In genomic region chr10:133309720-133310398, GRCh38 we compare ENCODE assay signal across 8 cellular contexts. TPM values are rescaled to one million over a fixed set of nuclear protein-coding genes. Genes with fewer than 3 reads are reported as not detected.
DNase-seq lines count a peak whose midpoint lies in the region; TF ChIP-seq lines count a peak whose summit lies in the region.

No MANE protein-coding gene starts in this region.

- TF ChIP-seq CTCF in neural progenitor cell (IDR thresholded peaks at IDR 0.05) = no peak

- H3K27ac ChIP-seq in caudate nucleus (ENCODE audit: low read depth, low read length) (peak overlapping the region; percentile 95), neural progenitor cell (no peak overlapping the region), GM23248 (no peak overlapping the region)

- H3K4me2 ChIP-seq in neural progenitor cell = peak overlapping the region; percentile 93
- H3K4me2 ChIP-seq in GM23248 (ENCODE audit: unreplicated experiment) = no peak overlapping the region

- DNase-seq in DMS153 treated with DMSO at 0.1 percent for 48 hours (lab: John Stamatoyannopoulos, UW; ENCODE audit: unreplicated experiment) = peak; percentile 38
- peak; percentile 23 for DNase-seq in NCI-H2081 treated with DMSO at 0.1 percent for 48 hours (lab: John Stamatoyannopoulos, UW)
- no peak for DNase-seq in caudate nucleus (lab: John Stamatoyannopoulos, UW)
- DNase-seq in neural progenitor cell (ENCODE audit: low spot score) = no peak
- no peak for DNase-seq in central memory CD4-positive, alpha-beta T cell
- no peak for DNase-seq in OCI-M2 (lab: John Stamatoyannopoulos, UW; ENCODE audit: unreplicated experiment)
- DNase-seq in NCI-H1436 (lab: John Stamatoyannopoulos, UW) = no peak
- DNase-seq in GM23248 = no peak

- H3K4me1 ChIP-seq in neural progenitor cell (peaks cover 6% of the 10 kb centered on the region), GM23248 (ENCODE audit: insufficient read depth) (peaks cover 11% of the 10 kb centered on the region)

- no peaks in the 10 kb centered on the region for H3K9me2 ChIP-seq in GM23248 (ENCODE audit: insufficient read depth)

- no peaks in the 10 kb centered on the region for H3K9me3 ChIP-seq in neural progenitor cell (ENCODE audit: low read depth)
- H3K9me3 ChIP-seq in GM23248 (ENCODE audit: low read depth) = no peaks in the 10 kb centered on the region

- H3K9ac ChIP-seq in neural progenitor cell (no peak overlapping the region), GM23248 (no peak overlapping the region)

- H3K27ac Mint-ChIP-seq in neural progenitor cell = no peak overlapping the region

- H4K20me1 ChIP-seq in neural progenitor cell (ENCODE audit: low read depth) (peaks cover 31% of the 10 kb centered on the region), GM23248 (ENCODE audit: insufficient read depth) (no peaks in the 10 kb centered on the region; the same call in 1 of the 2 replicates)

- H3K27me3 ChIP-seq in neural progenitor cell (no peaks in the 10 kb centered on the region), GM23248 (replicated peaks; ENCODE audit: insufficient read depth) (no peaks in the 10 kb centered on the region)

- in situ Hi-C loops in GM23248 (cut with MboI) = no loop called here

- H3K36me3 Mint-ChIP-seq in neural progenitor cell = peaks cover 17% of the 10 kb centered on the region

- H3K36me3 ChIP-seq in neural progenitor cell (no peaks in the 10 kb centered on the region), GM23248 (ENCODE audit: low read depth) (no peaks in the 10 kb centered on the region)

- peak overlapping the region; percentile 83 for H3K4me3 Mint-ChIP-seq in neural progenitor cell

- H3K27me3 Mint-ChIP-seq in neural progenitor cell (ENCODE audit: insufficient read depth, low read depth) = peaks cover 9% of the 10 kb centered on the region

- peaks cover 18% of the 10 kb centered on the region for H3K4me1 Mint-ChIP-seq in neural progenitor cell

- H2AFZ ChIP-seq in neural progenitor cell (replicated peaks) = no peak overlapping the region
- no peak overlapping the region for H2AFZ ChIP-seq in GM23248

- H3K79me2 ChIP-seq in neural progenitor cell (ENCODE audit: low read depth) = peaks cover 35% of the 10 kb centered on the region
- H3K79me2 ChIP-seq in GM23248 (ENCODE audit: insufficient read depth) = peaks cover 36% of the 10 kb centered on the region

- H3K4me3 ChIP-seq in neural progenitor cell (no peak overlapping the region), GM23248 (no peak overlapping the region)

- no peaks in the 10 kb centered on the region for H3K9me3 Mint-ChIP-seq in neural progenitor cell

- 86 to 88% methylated on average over 31 to 33 of the region's 33 CpGs for WGBS in GM23248 (ENCODE audit: low coverage in 1 of 2, low lambda C conversion rate in 2 of 2, missing lambda C conversion rate in 2 of 2), 2 experiments

- H3F3A ChIP-seq in neural progenitor cell (ENCODE audit: low read depth) (peaks cover 4% of the 10 kb centered on the region), GM23248 (ENCODE audit: insufficient read depth) (0 out of 2 replicates have a peak, but pooled peaks cover 5% of the 10 kb centered on the region)

RNA-seq across cellular contexts. Expression of gene ZNF511, which starts 1.1 kb away (rescaled TPM):
- 34.4 and 44.4 TPM in 2 replicates for total RNA-seq in neural progenitor cell (ENCODE audit: low replicate concordance)
- 12.4 and 12.6 TPM in 2 replicates for total RNA-seq in GM23248 (2014; rRNA removed; shearing (Covaris generic))
- 59.5 and 63.3 TPM in 2 replicates for polyA plus RNA-seq in GM23248 (2016; fragmentation: Nextera tagmentation; extraction: Ambion mirVana)

RNA-seq across cellular contexts. Expression of gene TUBGCP2, which starts 1.2 kb away (rescaled TPM):
- total RNA-seq in neural progenitor cell (ENCODE audit: low replicate concordance) = 54.8 and 55.4 TPM in 2 replicates
- 50.3 and 53.9 TPM in 2 replicates for total RNA-seq in GM23248 (2014; rRNA removed; shearing (Covaris generic))
- polyA plus RNA-seq in GM23248 (2016; fragmentation: Nextera tagmentation; extraction: Ambion mirVana) = 35.3 and 39.7 TPM in 2 replicates

RNA-seq across cellular contexts. Expression of gene CALY, which starts 26.8 kb away (rescaled TPM):
- total RNA-seq in neural progenitor cell (ENCODE audit: low replicate concordance) = 1.6 TPM in 1 of 2 replicates, not detected in the other
- 0.86 TPM in 1 of 2 replicates, not detected in the other for total RNA-seq in GM23248 (2014; rRNA removed; shearing (Covaris generic))
- polyA plus RNA-seq in GM23248 (2016; fragmentation: Nextera tagmentation; extraction: Ambion mirVana) = not detected in 2 replicates

RNA-seq across cellular contexts. Expression of gene ADAM8, which starts 33.2 kb away (rescaled TPM):
- total RNA-seq in neural progenitor cell (ENCODE audit: low replicate concordance) = 3.2 and 3.3 TPM in 2 replicates
- 0.25 and 0.76 TPM in 2 replicates for total RNA-seq in GM23248 (2014; rRNA removed; shearing (Covaris generic))
- polyA plus RNA-seq in GM23248 (2016; fragmentation: Nextera tagmentation; extraction: Ambion mirVana) = 0.19 TPM in 1 of 2 replicates, not detected in the other

RNA-seq across cellular contexts. Expression of gene PRAP1, which starts 37.3 kb away (rescaled TPM):
- 0.62 TPM in 1 of 2 replicates, not detected in the other for total RNA-seq in neural progenitor cell (ENCODE audit: low replicate concordance)
- total RNA-seq in GM23248 (2014; rRNA removed; shearing (Covaris generic)) = not detected in 2 replicates
- polyA plus RNA-seq in GM23248 (2016; fragmentation: Nextera tagmentation; extraction: Ambion mirVana) = not detected in 2 replicates

Comparison
In these comparisons a context has a peak if more than half of its experiments do, and no peak if none do; other contexts are left out.
1. DNase-seq: peak in DMS153 treated with DMSO at 0.1 percent for 48 hours (single experiment) and NCI-H2081 treated with DMSO at 0.1 percent for 48 hours (single experiment); none in caudate nucleus (0 of 61), neural progenitor cell (single experiment), central memory CD4-positive, alpha-beta T cell (single experiment), OCI-M2 (single experiment), NCI-H1436 (single experiment) and GM23248 (single experiment).